In genomic region chr11:27468209-27468608, GRCh38 we compare ENCODE assay signal across 9 cellular contexts. TPM values are rescaled to one million over a fixed set of nuclear protein-coding genes. Genes with fewer than 3 reads are reported as not detected.
DNase-seq lines count a peak whose midpoint lies in the region; ATAC-seq and TF ChIP-seq lines count a peak whose summit lies in the region.
"Had no signal": no experiment of that assay in that cellular context is flagged by ENCODE, and none has a peak within 500 bp of the region (broad histone marks: within the 10 kb centered on the region; RNA-seq: fewer than 3 reads in every experiment).

No MANE protein-coding gene starts in this region.

- no peak overlapping the region for H3K4me3 ChIP-seq in AG09309 (ENCODE audit: control insufficient read depth, low read depth, low read length)

- ATAC-seq in GM19395 (IDR thresholded peaks at IDR 0.05; ENCODE audit: unreplicated experiment): no peak

- DNase-seq in AG09309 (ENCODE audit: low read depth): peak; percentile 68
- peak; percentile 97 for DNase-seq in M059J (ENCODE audit: low read depth)
- DNase-seq in dedifferentiated amniotic fluid mesenchymal stem cell (ENCODE audit: extremely low spot score): peak; percentile 43
- DNase-seq in lung microvascular endothelial cell (ENCODE audit: low read depth in 2 of 2): peak; percentile 26 to 93
- no peak for DNase-seq in NCI-H1048 (lab: John Stamatoyannopoulos, UW)
- DNase-seq in cerebellar cortex (ENCODE audit: low spot score): no peak
- DNase-seq in NCI-H1694 treated with DMSO at 0.1 percent for 48 hours (lab: John Stamatoyannopoulos, UW): no peak
- DNase-seq: anterior cingulate cortex had no signal

- TF ChIP-seq CTCF in AG09309 (IDR thresholded peaks at IDR 0.05; ENCODE audit: control insufficient read depth, insufficient read depth, low read depth, low read length, missing control alignments): no peak

RNA-seq across cellular contexts. Expression of gene LGR4, which starts 4.4 kb away (rescaled TPM):
- 28.0 and 45.2 TPM in 2 replicates for total RNA-seq in M059J (2014; rRNA removed; shearing (Covaris generic))
- total RNA-seq in lung microvascular endothelial cell: 1.6 and 1.7 TPM in 2 replicates

RNA-seq across cellular contexts. Expression of gene LIN7C, which starts 38.4 kb away (rescaled TPM):
- total RNA-seq in M059J (2014; rRNA removed; shearing (Covaris generic)): 57.9 and 68.4 TPM in 2 replicates
- total RNA-seq in lung microvascular endothelial cell: 27.5 and 43.7 TPM in 2 replicates

Comparison
In these comparisons a context has a peak if more than half of its experiments do, and no peak if none do; other contexts are left out.
1. DNase-seq: peak in AG09309 (single experiment), M059J (single experiment), dedifferentiated amniotic fluid mesenchymal stem cell (single experiment) and lung microvascular endothelial cell (2 of 2); none in NCI-H1048 (single experiment), cerebellar cortex (single experiment) and NCI-H1694 treated with DMSO at 0.1 percent for 48 hours (single experiment).
2. RNA of gene LGR4, which starts 4.4 kb away (total RNA-seq): 28.0 to 45.2 TPM in M059J; 1.6 to 1.7 TPM in lung microvascular endothelial cell; every median in the first group is over 10 times any median in the second.